Comparison of ENCODE assay signal across 8 cellular contexts in genomic region chr5:154811653-154812465, GRCh38. TPM values are rescaled to one million over a fixed set of nuclear protein-coding genes. Genes with fewer than 3 reads are reported as not detected.
DNase-seq lines count a peak whose midpoint lies in the region; ATAC-seq and TF ChIP-seq lines count a peak whose summit lies in the region.

No MANE protein-coding gene starts in this region.

- no peak overlapping the region for H2BK20ac ChIP-seq in H9 (ENCODE audit: low read depth, low read length, poor library complexity, severe bottlenecking)

- no peak overlapping the region for H3K4ac ChIP-seq in H9 (ENCODE audit: low read depth, low read length)

- H3K4me2 ChIP-seq in DND-41 (ENCODE audit: insufficient read depth, low read length) (no peak overlapping the region), H9 (ENCODE audit: insufficient read depth, insufficient read length, low read length) (no peak overlapping the region)

- no peaks in the 10 kb centered on the region for H3K23me2 ChIP-seq in H9 (ENCODE audit: insufficient read length, low read depth, low read length, poor library complexity, severe bottlenecking)

- no peak overlapping the region for H3K14ac ChIP-seq in H9 (ENCODE audit: insufficient read depth, low read length)

- H3K9ac ChIP-seq in DND-41 (ENCODE audit: low read depth, low read length) (no peak overlapping the region), H9 (ENCODE audit: extremely low read depth, insufficient read length, low read length) (no peak overlapping the region)

- peaks cover 2% of the 10 kb centered on the region; the same call in 1 of the 2 replicates for H3K27me3 Mint-ChIP-seq in H9 (ENCODE audit: low read depth)
- no peaks in the 10 kb centered on the region for H3K27me3 Mint-ChIP-seq in dendritic cell treated with granulocyte-macrophage colony-stimulating factor and Interleukin-4, amounts not matched to agents 40 ng/mL and 50 ng/mL, for 4 days

- H3K23ac ChIP-seq in H9 (ENCODE audit: insufficient read length, low read depth, low read length), result no peak overlapping the region

- peaks cover 63 to 92% (median 90%) of the 10 kb centered on the region in 3 experiments for H3K36me3 Mint-ChIP-seq in H9 (ENCODE audit: insufficient read depth in 1 of 3, low read depth in 3 of 3)
- peaks cover 100% of the 10 kb centered on the region for H3K36me3 Mint-ChIP-seq in dendritic cell treated with granulocyte-macrophage colony-stimulating factor and Interleukin-4, amounts not matched to agents 40 ng/mL and 50 ng/mL, for 4 days (ENCODE audit: low read depth)

- H3K27ac Mint-ChIP-seq in H9, result peak overlapping the region in 2 of 3 experiments; percentile 17 to 89; a peak in 2 of 7 replicates
- H3K27ac Mint-ChIP-seq in dendritic cell treated with granulocyte-macrophage colony-stimulating factor and Interleukin-4, amounts not matched to agents 40 ng/mL and 50 ng/mL, for 4 days, result peak overlapping the region; percentile 69

- no peak overlapping the region for H2AK5ac ChIP-seq in H9 (ENCODE audit: insufficient read length, low read length)

- no peak overlapping the region for H3K56ac ChIP-seq in H9 (ENCODE audit: insufficient read length, low read depth, low read length)

- no CpG with 5 or more reads among the region's 3 CpGs for WGBS in H9 (ENCODE audit: extremely low coverage, insufficient read length, low lambda C conversion rate)

- no peak overlapping the region for H2BK120ac ChIP-seq in H9 (ENCODE audit: low read depth, low read length, poor library complexity, severe bottlenecking)

- ATAC-seq in DND-41 (ENCODE audit: insufficient read depth, low read depth) (peak; percentile 74), lower lobe of right lung (peak; percentile 82 to 88), GM19455 (IDR thresholded peaks at IDR 0.05; ENCODE audit: unreplicated experiment) (no peak)

- no peaks in the 10 kb centered on the region for H3K9me3 Mint-ChIP-seq in H9
- no peaks in the 10 kb centered on the region for H3K9me3 Mint-ChIP-seq in dendritic cell treated with granulocyte-macrophage colony-stimulating factor and Interleukin-4, amounts not matched to agents 40 ng/mL and 50 ng/mL, for 4 days

- H4K91ac ChIP-seq in H9 (ENCODE audit: insufficient read length, low read depth, low read length), result no peak overlapping the region

- no peak overlapping the region for H2BK5ac ChIP-seq in H9 (ENCODE audit: insufficient read length, low read length)

- H3K27me3 ChIP-seq in DND-41 (ENCODE audit: insufficient read depth, low read length, poor library complexity) (no peaks in the 10 kb centered on the region), H9 (ENCODE audit: insufficient read depth, low read length) (no peaks in the 10 kb centered on the region), lower lobe of right lung (ENCODE audit: low read depth) (no peaks in the 10 kb centered on the region)

- H2AFZ ChIP-seq in DND-41 (ENCODE audit: low read depth, low read length), result no peak overlapping the region
- H2AFZ ChIP-seq in H9 (ENCODE audit: low read length), result no peak overlapping the region

- H3K9me3 ChIP-seq in DND-41 (ENCODE audit: insufficient read depth, low read length, severe bottlenecking) (no peaks in the 10 kb centered on the region), H9 (ENCODE audit: control insufficient read depth, low read depth, low read length) (no peaks in the 10 kb centered on the region), lower lobe of right lung (no peaks in the 10 kb centered on the region)

- intact Hi-C loops in dendritic cell treated with granulocyte-macrophage colony-stimulating factor and Interleukin-4, amounts not matched to agents 40 ng/mL and 50 ng/mL, for 4 days (cut with micrococcal nuclease), result loop anchor here (1.0 to 10.0 kb wide), 2 partner anchors 47 to 162 kb away; no protein-coding TSS in a partner anchor
- intact Hi-C loops in lower lobe of right lung (cut with DNase I), result loop anchor here (10.0 kb wide), 1 partner anchor 157 kb away; no protein-coding TSS in a partner anchor

- no peak overlapping the region for H2BK12ac ChIP-seq in H9 (ENCODE audit: insufficient read length, low read depth, low read length)

- no peak overlapping the region for H3K4me3 ChIP-seq in DND-41 (ENCODE audit: low read depth in 1 of 2, low read length in 2 of 2)
- H3K4me3 ChIP-seq in lower lobe of right lung, result no peak overlapping the region

- no peak overlapping the region for H4K8ac ChIP-seq in H9 (replicated peaks; ENCODE audit: insufficient read length, low read depth, low read length)

- peak; percentile 87 for TF ChIP-seq CTCF in DND-41 (IDR thresholded peaks at IDR 0.05; ENCODE audit: borderline replicate concordance, extremely low read depth, low read length, poor library complexity, severe bottlenecking)
- peak; percentile 90 for TF ChIP-seq CTCF in H9 (conservative IDR thresholded peaks at IDR 0.05)
- TF ChIP-seq CTCF in lower lobe of right lung (IDR thresholded peaks at IDR 0.05), result peak; percentile 88

- H3K79me2 ChIP-seq in DND-41 (ENCODE audit: insufficient read depth, low read length), result peaks cover 20% of the 10 kb centered on the region
- no peaks in the 10 kb centered on the region for H3K79me2 ChIP-seq in H9 (ENCODE audit: insufficient read depth, low read length)

- no peak overlapping the region for H2BK15ac ChIP-seq in H9 (ENCODE audit: low read depth, low read length)

- no peak overlapping the region for H4K5ac ChIP-seq in H9 (ENCODE audit: insufficient read length, low read depth, low read length)

- no peak overlapping the region for H3K18ac ChIP-seq in H9 (ENCODE audit: insufficient read length, low read depth, low read length)

- no peaks in the 10 kb centered on the region for H3K4me1 ChIP-seq in DND-41 (ENCODE audit: insufficient read depth, low read length)
- H3K4me1 ChIP-seq in H9 (ENCODE audit: insufficient read depth, low read length), result no peaks in the 10 kb centered on the region
- peaks cover 13% of the 10 kb centered on the region for H3K4me1 ChIP-seq in lower lobe of right lung

- H3K27ac ChIP-seq in DND-41 (ENCODE audit: low read length), result no peak overlapping the region
- no peak overlapping the region for H3K27ac ChIP-seq in H9 (ENCODE audit: insufficient read length, low read depth, low read length)
- H3K27ac ChIP-seq in lower lobe of right lung, result no peak overlapping the region

- H3T11ph ChIP-seq in H9 (ENCODE audit: low read length), result no peak overlapping the region

- no peak overlapping the region for H3K4me3 Mint-ChIP-seq in H9
- no peak overlapping the region for H3K4me3 Mint-ChIP-seq in dendritic cell treated with granulocyte-macrophage colony-stimulating factor and Interleukin-4, amounts not matched to agents 40 ng/mL and 50 ng/mL, for 4 days

- H3K79me1 ChIP-seq in H9 (ENCODE audit: insufficient read depth, low read depth, low read length, poor library complexity, severe bottlenecking), result no peaks in the 10 kb centered on the region

- peaks cover 95% of the 10 kb centered on the region for H3K36me3 ChIP-seq in DND-41 (ENCODE audit: insufficient read depth, low read length)
- H3K36me3 ChIP-seq in lower lobe of right lung, result peaks cover 100% of the 10 kb centered on the region

- DNase-seq in DND-41 (peak; percentile 61), H9 (peak; percentile 49), NCI-H2196 (lab: John Stamatoyannopoulos, UW; ENCODE audit: unreplicated experiment) (peak; percentile 60), lower lobe of right lung (peak; percentile 66)
- peak; percentile 73 for DNase-seq in activated CD4-positive, alpha-beta T cell treated with anti-CD3 and anti-CD28 coated beads for 48 hours
- peak; percentile 41 for DNase-seq in stimulated activated CD8-positive, alpha-beta memory T cell treated with anti-CD3 and anti-CD28 coated beads, Interleukin-15, amount 100 ng/mL, for 1 hour (ENCODE audit: low read depth)

- H3K4me1 Mint-ChIP-seq in H9, result peaks cover 0 to 7% of the 10 kb centered on the region in 2 experiments; a peak in 3 of 4 replicates
- peaks cover 24% of the 10 kb centered on the region for H3K4me1 Mint-ChIP-seq in dendritic cell treated with granulocyte-macrophage colony-stimulating factor and Interleukin-4, amounts not matched to agents 40 ng/mL and 50 ng/mL, for 4 days (ENCODE audit: low read depth)

- H4K20me1 ChIP-seq in DND-41 (ENCODE audit: insufficient read depth, low read length) (peaks cover 49% of the 10 kb centered on the region), H9 (ENCODE audit: control insufficient read depth, insufficient read depth, insufficient read length) (no peaks in the 10 kb centered on the region)

RNA-seq across cellular contexts. Expression of gene FAXDC2, which starts 38.5 kb away (rescaled TPM):
- total RNA-seq in H9 (2021) (3.0 and 3.2 TPM in 2 replicates), lower lobe of right lung (72.7 TPM)

RNA-seq across cellular contexts. Expression of gene CNOT8, which starts 46.6 kb away (rescaled TPM):
- 44.3 and 45.6 TPM in 2 replicates for total RNA-seq in H9 (2021)
- total RNA-seq in lower lobe of right lung, result 106 TPM

RNA-seq across cellular contexts. Expression of gene LARP1, which starts 56.7 kb away (rescaled TPM):
- 370 and 405 TPM in 2 replicates for total RNA-seq in H9 (2021)
- 143 TPM for total RNA-seq in lower lobe of right lung

Comparison
In these comparisons a context has a peak if more than half of its experiments do, and no peak if none do; other contexts are left out.
1. RNA of gene FAXDC2, which starts 38.5 kb away (total RNA-seq): 72.7 TPM in lower lobe of right lung (single experiment); 3.0 to 3.2 TPM in H9; every median in the first group is over 10 times any median in the second.
2. Peak in every context shown above with its lines, with median percentiles within 50 percentile points of each other: DNase-seq and CTCF ChIP-seq.